1 cellular context compared by ENCODE assay signal in the genomic region with DNA sequence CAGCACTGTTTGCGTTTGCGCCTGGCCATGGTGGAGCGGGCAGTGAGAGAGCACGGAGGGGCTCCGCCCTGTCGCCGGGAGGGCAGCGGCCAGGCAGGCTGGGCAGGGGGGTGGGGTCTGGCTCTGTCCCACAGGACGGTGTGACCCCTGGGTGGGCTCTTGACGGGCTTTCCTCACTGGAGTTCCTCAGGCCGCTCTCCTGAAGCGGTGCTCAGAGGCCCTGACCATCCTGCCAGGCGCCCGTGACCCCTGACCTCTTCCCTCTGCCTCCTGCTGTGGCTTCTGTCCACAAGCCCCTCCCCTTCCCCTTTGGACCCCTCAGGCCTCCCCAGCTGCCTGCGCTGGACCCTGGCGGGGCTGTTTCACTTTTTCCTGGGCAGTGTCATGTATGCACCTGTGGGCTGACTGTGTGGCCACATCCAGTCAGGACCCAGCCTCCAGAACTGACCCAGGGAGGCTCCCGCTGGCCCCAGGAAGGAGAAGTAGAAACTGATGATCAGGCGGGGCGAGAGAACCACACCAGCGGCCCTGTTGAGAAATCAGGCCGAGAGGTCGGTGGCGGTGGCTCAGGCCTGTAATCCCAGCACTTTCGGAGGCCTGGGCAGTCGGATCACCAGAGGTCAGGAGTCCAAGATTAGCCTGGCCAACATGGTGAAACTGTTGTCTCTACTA.
TF ChIP-seq lines count a peak whose summit lies in the region.

No MANE protein-coding gene starts in this region.

TF ChIP-seq in HepG2, 621 proteins besides CTCF, POLR2A, EP300 and RAD21 (continued from another document and continues in another):
- TF ChIP-seq ZBTB40 (IDR thresholded peaks at IDR 0.05) (no peak), ZBTB40 (CRISPR knock-in tag; IDR thresholded peaks at IDR 0.05) (peak; percentile 67; the same call in 1 of the 2 replicates), ZNF724P (CRISPR knock-in tag; IDR thresholded peaks at IDR 0.05; ENCODE audit: borderline replicate concordance) (no peak), ZFYVE20 (CRISPR knock-in tag; IDR thresholded peaks at IDR 0.05; ENCODE audit: borderline replicate concordance, low read depth) (no peak; the same call in 1 of the 2 replicates), MLLT10 (CRISPR knock-in tag; IDR thresholded peaks at IDR 0.05) (no peak), TMF1 (CRISPR knock-in tag; IDR thresholded peaks at IDR 0.05; ENCODE audit: low read depth) (0 out of 2 replicates have a peak, but pooled peaks have one; percentile 28), ZNF552 (CRISPR knock-in tag; IDR thresholded peaks at IDR 0.05; ENCODE audit: borderline replicate concordance) (no peak), ZNF446 (CRISPR knock-in tag; IDR thresholded peaks at IDR 0.05) (peak; percentile 42; the same call in 1 of the 2 replicates), RARA (CRISPR knock-in tag; IDR thresholded peaks at IDR 0.05) (peak; percentile 84), SIX1 (CRISPR knock-in tag; IDR thresholded peaks at IDR 0.05; ENCODE audit: borderline replicate concordance) (0 out of 2 replicates have a peak, but pooled peaks have one; percentile 16), ZNF367 (CRISPR knock-in tag; IDR thresholded peaks at IDR 0.05; ENCODE audit: borderline replicate concordance) (peak; percentile 85; the same call in 1 of the 2 replicates), SP5 (CRISPR knock-in tag; IDR thresholded peaks at IDR 0.05; ENCODE audit: borderline replicate concordance, low read depth) (peak; percentile 92), FOXK2 (IDR thresholded peaks at IDR 0.05) (peak; percentile 72; the same call in 1 of the 2 replicates), MLX (CRISPR knock-in tag; IDR thresholded peaks at IDR 0.05) (peak; percentile 71), MED1 (CRISPR knock-in tag; IDR thresholded peaks at IDR 0.05) (peak; percentile 79), ZNF354B (CRISPR knock-in tag; IDR thresholded peaks at IDR 0.05) (no peak), ZNF652 (CRISPR knock-in tag; IDR thresholded peaks at IDR 0.05; ENCODE audit: borderline replicate concordance, low read depth) (peak; percentile 9; the same call in 1 of the 2 replicates), ZNF451 (CRISPR knock-in tag; IDR thresholded peaks at IDR 0.05) (0 out of 2 replicates have a peak, but pooled peaks have one; percentile 51), FOXO1 (CRISPR knock-in tag; IDR thresholded peaks at IDR 0.05) (peak; percentile 77), PHB2 (IDR thresholded peaks at IDR 0.05; ENCODE audit: partially characterized antibody) (no peak), ONECUT2 (CRISPR knock-in tag; IDR thresholded peaks at IDR 0.05) (peak; percentile 28; the same call in 1 of the 2 replicates), SMC3 (IDR thresholded peaks at IDR 0.05; ENCODE audit: low read length) (no peak), ZNF777 (CRISPR knock-in tag; IDR thresholded peaks at IDR 0.05) (peak; percentile 76), ZNF766 (CRISPR knock-in tag; IDR thresholded peaks at IDR 0.05; ENCODE audit: borderline replicate concordance) (peak; percentile 56; the same call in 1 of the 2 replicates), ZFP37 (CRISPR knock-in tag; IDR thresholded peaks at IDR 0.05; ENCODE audit: borderline replicate concordance) (peak; percentile 82), FOXP4 (CRISPR knock-in tag; IDR thresholded peaks at IDR 0.05) (no peak; the same call in none of the 2 replicates), ZSCAN30 (CRISPR knock-in tag; IDR thresholded peaks at IDR 0.05) (no peak; the same call in none of the 2 replicates), REL (CRISPR knock-in tag; conservative IDR thresholded peaks at IDR 0.05) (0 out of 2 replicates have a peak, but pooled peaks have one; percentile 63), RERE (CRISPR knock-in tag; IDR thresholded peaks at IDR 0.05; ENCODE audit: low read depth) (0 out of 2 replicates have a peak, but pooled peaks have one; percentile 43), REXO4 (CRISPR knock-in tag; IDR thresholded peaks at IDR 0.05; ENCODE audit: borderline replicate concordance) (no peak), BRCA1 (CRISPR knock-in tag; IDR thresholded peaks at IDR 0.05) (peak; percentile 94), ZNF3 (CRISPR knock-in tag; IDR thresholded peaks at IDR 0.05) (no peak), SRF (IDR thresholded peaks at IDR 0.05; ENCODE audit: low read depth, low read length) (0 out of 2 replicates have a peak, but pooled peaks have one; percentile 6)
- TF ChIP-seq, protein P1, sequence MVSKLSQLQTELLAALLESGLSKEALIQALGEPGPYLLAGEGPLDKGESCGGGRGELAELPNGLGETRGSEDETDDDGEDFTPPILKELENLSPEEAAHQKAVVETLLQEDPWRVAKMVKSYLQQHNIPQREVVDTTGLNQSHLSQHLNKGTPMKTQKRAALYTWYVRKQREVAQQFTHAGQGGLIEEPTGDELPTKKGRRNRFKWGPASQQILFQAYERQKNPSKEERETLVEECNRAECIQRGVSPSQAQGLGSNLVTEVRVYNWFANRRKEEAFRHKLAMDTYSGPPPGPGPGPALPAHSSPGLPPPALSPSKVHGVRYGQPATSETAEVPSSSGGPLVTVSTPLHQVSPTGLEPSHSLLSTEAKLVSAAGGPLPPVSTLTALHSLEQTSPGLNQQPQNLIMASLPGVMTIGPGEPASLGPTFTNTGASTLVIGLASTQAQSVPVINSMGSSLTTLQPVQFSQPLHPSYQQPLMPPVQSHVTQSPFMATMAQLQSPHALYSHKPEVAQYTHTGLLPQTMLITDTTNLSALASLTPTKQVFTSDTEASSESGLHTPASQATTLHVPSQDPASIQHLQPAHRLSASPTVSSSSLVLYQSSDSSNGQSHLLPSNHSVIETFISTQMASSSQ (IDR thresholded peaks at IDR 0.05; ENCODE audit: low read depth), result peak; percentile 4; the same call in 1 of the 2 replicates
- TF ChIP-seq, protein P1 (CRISPR knock-in tag; IDR thresholded peaks at IDR 0.05; ENCODE audit: borderline replicate concordance), result no peak
